ENCODE assay signal across 13 cellular contexts in the genomic region with DNA sequence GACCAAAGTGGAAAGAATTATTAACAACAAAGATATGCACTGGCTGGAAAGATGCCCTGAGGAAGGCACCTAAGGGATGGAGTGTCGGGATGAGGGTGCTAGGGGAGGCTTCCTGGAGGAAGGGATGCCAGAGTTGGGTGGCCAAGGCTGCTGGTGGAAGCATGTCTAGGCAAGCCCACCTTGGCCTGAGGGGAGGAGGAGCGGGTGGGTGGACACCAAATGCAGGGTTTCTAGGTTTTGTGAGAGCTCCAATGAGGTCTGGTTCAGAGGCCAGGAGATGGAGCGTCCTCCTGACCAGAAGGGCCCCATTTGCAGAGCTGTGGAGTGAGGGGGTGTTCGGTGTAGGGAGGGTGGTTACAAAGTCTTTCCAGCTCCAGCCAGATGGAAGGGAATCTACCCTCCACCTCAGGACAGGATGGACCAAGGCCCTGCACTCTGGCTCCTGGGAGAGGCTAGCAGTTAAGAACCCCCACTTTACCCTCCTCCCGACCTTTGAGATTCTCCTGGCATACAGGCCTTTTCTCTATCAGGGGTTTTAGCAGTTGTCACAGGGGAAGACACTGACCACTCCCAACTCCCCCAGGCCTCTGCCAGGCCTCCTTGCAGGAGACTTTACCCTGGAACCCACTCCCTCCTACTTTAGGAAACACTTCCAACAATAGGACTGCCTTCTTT. TPM values are rescaled to one million over a fixed set of nuclear protein-coding genes. Genes with fewer than 3 reads are reported as not detected.
A peak's percentile ranks its signal among the peaks of the same experiment; 100 is the strongest.
DNase-seq lines count a peak whose midpoint lies in the region; ATAC-seq and TF ChIP-seq lines count a peak whose summit lies in the region.
"Had no signal": no experiment of that assay in that cellular context is flagged by ENCODE, and none has a peak within 500 bp of the region (broad histone marks: within the 10 kb centered on the region; RNA-seq: fewer than 3 reads in every experiment).

No MANE protein-coding gene starts in this region.

- peaks cover 42% of the 10 kb centered on the region for H3K4me1 ChIP-seq in HUES6 (ENCODE audit: control insufficient read depth, insufficient read depth, low read length)
- H3K4me1 ChIP-seq in parathyroid adenoma: peaks cover 12% of the 10 kb centered on the region

- H3K4me1 Mint-ChIP-seq in activated CD4-positive, alpha-beta T cell treated with anti-CD3 and anti-CD28 coated beads, Interleukin-2, amount 10 ng/mL, durations not matched to agents 7 days and 5 days: peaks cover 39% of the 10 kb centered on the region
- H3K4me1 Mint-ChIP-seq in chondrocyte (ENCODE audit: low read depth): peaks cover 27% of the 10 kb centered on the region

- no peak for DNase-seq in activated CD4-positive, alpha-beta T cell treated with anti-CD3 and anti-CD28 coated beads, Interleukin-2, amount 10 ng/mL, durations not matched to agents 7 days and 5 days
- DNase-seq in activated CD4-positive, alpha-beta T cell treated with anti-CD3 and anti-CD28 coated beads, Interleukin-2, amount 50 U/mL, for 48 hours: no peak
- DNase-seq in chondrocyte (ENCODE audit: low spot score) (no peak), foreskin fibroblast (no peak)
- DNase-seq: activated CD8-positive, alpha-beta memory T cell treated with anti-CD3 and anti-CD28 coated beads, Interleukin-2, amount 50 U/mL, for 4 hours; DMS79 treated with DMSO at 0.1 percent for 48 hours; PC-3; T1000; upper lobe of right lung had no signal

- no peak for ATAC-seq in HG03571 (IDR thresholded peaks at IDR 0.05; ENCODE audit: unreplicated experiment)
- ATAC-seq in GM18520 (IDR thresholded peaks at IDR 0.05; ENCODE audit: unreplicated experiment): no peak
- ATAC-seq: PC-3, upper lobe of right lung had no signal

- no peak overlapping the region for H2AFZ ChIP-seq in parathyroid adenoma

- H3K4me3 ChIP-seq in HUES6 (ENCODE audit: low read depth, low read length) (no peak overlapping the region), parathyroid adenoma (ENCODE audit: low read depth, low read length) (no peak overlapping the region), foreskin fibroblast (ENCODE audit: low read depth in 1 of 2, low read length in 2 of 2) (no peak overlapping the region)
- H3K4me3 ChIP-seq: upper lobe of right lung had no signal

- H3K4me2 ChIP-seq in parathyroid adenoma (ENCODE audit: low read length): no peak overlapping the region

- H3K4me3 Mint-ChIP-seq in activated CD4-positive, alpha-beta T cell treated with anti-CD3 and anti-CD28 coated beads, Interleukin-2, amount 10 ng/mL, durations not matched to agents 7 days and 5 days: no peak overlapping the region
- no peak overlapping the region for H3K4me3 Mint-ChIP-seq in chondrocyte (ENCODE audit: unreplicated experiment)

- H3K27me3 Mint-ChIP-seq in activated CD4-positive, alpha-beta T cell treated with anti-CD3 and anti-CD28 coated beads, Interleukin-2, amount 10 ng/mL, durations not matched to agents 7 days and 5 days: no peaks in the 10 kb centered on the region
- no peaks in the 10 kb centered on the region for H3K27me3 Mint-ChIP-seq in chondrocyte (ENCODE audit: low read depth)

- peaks cover 8% of the 10 kb centered on the region for H3K79me2 ChIP-seq in parathyroid adenoma

- H3K27ac ChIP-seq in HUES6 (ENCODE audit: low read depth, low read length): no peak overlapping the region
- H3K27ac ChIP-seq in parathyroid adenoma: peak overlapping the region; percentile 1

- POLR2A ChIA-PET in activated CD4-positive, alpha-beta T cell treated with anti-CD3 and anti-CD28 coated beads, Interleukin-2, amount 10 ng/mL, durations not matched to agents 7 days and 5 days (lab: Charles Lee): no interaction called here

- H3K36me3 Mint-ChIP-seq in activated CD4-positive, alpha-beta T cell treated with anti-CD3 and anti-CD28 coated beads, Interleukin-2, amount 10 ng/mL, durations not matched to agents 7 days and 5 days (ENCODE audit: low read depth): peaks cover 19% of the 10 kb centered on the region
- peaks cover 13% of the 10 kb centered on the region for H3K36me3 Mint-ChIP-seq in chondrocyte (ENCODE audit: low read depth)

- TF ChIP-seq CTCF in chondrocyte (IDR thresholded peaks at IDR 0.05) (no peak), parathyroid adenoma (IDR thresholded peaks at IDR 0.05) (no peak), foreskin fibroblast (IDR thresholded peaks at IDR 0.05; ENCODE audit: low read depth, low read length) (no peak)

- H3K9ac ChIP-seq in HUES6 (ENCODE audit: low read length) (peak overlapping the region; percentile 4), parathyroid adenoma (no peak overlapping the region)

- H3K27ac Mint-ChIP-seq in activated CD4-positive, alpha-beta T cell treated with anti-CD3 and anti-CD28 coated beads, Interleukin-2, amount 10 ng/mL, durations not matched to agents 7 days and 5 days: peak overlapping the region; percentile 46
- H3K27ac Mint-ChIP-seq in chondrocyte (ENCODE audit: unreplicated experiment): peak overlapping the region; percentile 39

- CTCF ChIA-PET in activated CD4-positive, alpha-beta T cell treated with anti-CD3 and anti-CD28 coated beads, Interleukin-2, amount 10 ng/mL, durations not matched to agents 7 days and 5 days (lab: Charles Lee): interaction anchor here (1.6 to 2.3 kb wide), 3 partner anchors 10 to 66 kb away, joined by 3 to 16 read pairs (median 7); no protein-coding TSS in a partner anchor

- no peaks in the 10 kb centered on the region for H3K9me3 Mint-ChIP-seq in activated CD4-positive, alpha-beta T cell treated with anti-CD3 and anti-CD28 coated beads, Interleukin-2, amount 10 ng/mL, durations not matched to agents 7 days and 5 days
- H3K9me3 Mint-ChIP-seq in chondrocyte (ENCODE audit: low read depth): no peaks in the 10 kb centered on the region

- H3K36me3 ChIP-seq in HUES6 (ENCODE audit: control insufficient read depth, insufficient read depth, low read length) (peaks cover 13% of the 10 kb centered on the region), parathyroid adenoma (ENCODE audit: control insufficient read depth, insufficient read depth, low read length) (no peaks in the 10 kb centered on the region)

- H3K9me3 ChIP-seq in HUES6 (ENCODE audit: control insufficient read depth, insufficient read depth, low read depth, low read length): no peaks in the 10 kb centered on the region
- H3K9me3 ChIP-seq in parathyroid adenoma (ENCODE audit: control insufficient read depth, low read length): no peaks in the 10 kb centered on the region
- H3K9me3 ChIP-seq: upper lobe of right lung had no signal

- no peaks in the 10 kb centered on the region for H3K27me3 ChIP-seq in HUES6 (ENCODE audit: control insufficient read depth, insufficient read depth, low read length)
- no peaks in the 10 kb centered on the region for H3K27me3 ChIP-seq in parathyroid adenoma (ENCODE audit: control insufficient read depth, insufficient read depth, low read length)
- H3K27me3 ChIP-seq: upper lobe of right lung had no signal

RNA-seq across cellular contexts. Expression of a gene that starts 3.0 kb away (rescaled TPM):
- 100 to 1,000 TPM; 166 to 189 TPM for total RNA-seq in activated CD4-positive, alpha-beta T cell treated with anti-CD3 and anti-CD28 coated beads, Interleukin-2, amount 10 ng/mL, durations not matched to agents 7 days and 5 days
- total RNA-seq in chondrocyte: 68.5 to 241 TPM (median 227 TPM) in 3 replicates

RNA-seq across cellular contexts. Expression of a gene that starts 54.7 kb away (rescaled TPM):
- total RNA-seq in activated CD4-positive, alpha-beta T cell treated with anti-CD3 and anti-CD28 coated beads, Interleukin-2, amount 10 ng/mL, durations not matched to agents 7 days and 5 days: 10 to 100 TPM; 24.8 to 35.6 TPM
- total RNA-seq in chondrocyte: 31.6 to 36.8 TPM (median 35.4 TPM) in 3 replicates

RNA-seq across cellular contexts. Expression of a gene that starts 54.9 kb away (rescaled TPM):
- 10 to 100 TPM; 82.9 to 87.1 TPM for total RNA-seq in activated CD4-positive, alpha-beta T cell treated with anti-CD3 and anti-CD28 coated beads, Interleukin-2, amount 10 ng/mL, durations not matched to agents 7 days and 5 days
- 48.5 to 54.4 TPM (median 52.9 TPM) in 3 replicates for total RNA-seq in chondrocyte
